ENCODE assay signal across 14 cellular contexts in the genomic region with DNA sequence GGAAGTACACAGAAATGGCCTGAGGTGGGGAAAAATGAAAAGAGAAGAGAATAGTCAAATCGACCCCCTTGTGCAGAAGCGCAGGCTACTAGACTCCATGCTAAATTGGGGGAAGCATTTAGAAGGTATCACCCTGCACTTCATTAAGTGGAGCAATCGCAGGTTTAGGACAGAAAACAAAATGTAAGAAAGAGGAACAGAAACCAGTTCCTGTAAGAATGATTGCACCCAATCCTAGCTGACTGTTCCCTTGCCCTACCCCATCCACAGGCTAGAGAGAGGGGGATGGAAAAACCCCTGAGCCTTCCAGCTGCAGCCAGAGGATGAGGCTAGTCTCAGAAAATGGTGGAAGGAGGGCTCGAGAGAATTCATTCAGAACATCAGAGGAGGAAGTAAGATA. TPM values are rescaled to one million over a fixed set of nuclear protein-coding genes. Genes with fewer than 3 reads are reported as not detected.
A peak's percentile ranks its signal among the peaks of the same experiment; 100 is the strongest.
DNase-seq lines count a peak whose midpoint lies in the region; ATAC-seq, FAIRE-seq and TF ChIP-seq lines count a peak whose summit lies in the region.
"Had no signal": no experiment of that assay in that cellular context is flagged by ENCODE, and none has a peak within 500 bp of the region (broad histone marks: within the 10 kb centered on the region; RNA-seq: fewer than 3 reads in every experiment).

No MANE protein-coding gene starts in this region.

- H3F3A ChIP-seq in neural progenitor cell (ENCODE audit: low read depth), result no peaks in the 10 kb centered on the region

- peak; percentile 76 for ATAC-seq in HG02759 (IDR thresholded peaks at IDR 0.05; ENCODE audit: unreplicated experiment)
- peak; percentile 81 for ATAC-seq in HG03469 (IDR thresholded peaks at IDR 0.05; ENCODE audit: unreplicated experiment)
- ATAC-seq in omental fat pad (ENCODE audit: low FRiP score), result no peak

- no peak overlapping the region for H3K9ac ChIP-seq in neural progenitor cell

- H3K27ac Mint-ChIP-seq in neural progenitor cell, result no peak overlapping the region
- H3K27ac Mint-ChIP-seq: activated naive CD4-positive, alpha-beta T cell treated with anti-CD3 and anti-CD28 coated beads, Interleukin-2, amount 10 ng/mL, durations not matched to agents 7 days and 5 days had no signal

- H3K36me3 ChIP-seq in neural progenitor cell, result no peaks in the 10 kb centered on the region

- TF ChIP-seq CTCF in neural progenitor cell (IDR thresholded peaks at IDR 0.05), result no peak
- TF ChIP-seq CTCF in omental fat pad (IDR thresholded peaks at IDR 0.05), result no peak

- peak overlapping the region; percentile 57 for H2AFZ ChIP-seq in neural progenitor cell (replicated peaks)

- peaks cover 5% of the 10 kb centered on the region for H3K27me3 Mint-ChIP-seq in neural progenitor cell (ENCODE audit: insufficient read depth, low read depth)
- H3K27me3 Mint-ChIP-seq: activated naive CD4-positive, alpha-beta T cell treated with anti-CD3 and anti-CD28 coated beads, Interleukin-2, amount 10 ng/mL, durations not matched to agents 7 days and 5 days had no signal

- H3K27ac ChIP-seq in neural progenitor cell, result no peak overlapping the region

- H3K27me3 ChIP-seq in neural progenitor cell, result no peaks in the 10 kb centered on the region

- FAIRE-seq in GM19239 (lab: Jason Lieb, UNC), result peak; percentile 95

- H3K4me1 Mint-ChIP-seq in neural progenitor cell, result no peaks in the 10 kb centered on the region
- H3K4me1 Mint-ChIP-seq: activated naive CD4-positive, alpha-beta T cell treated with anti-CD3 and anti-CD28 coated beads, Interleukin-2, amount 10 ng/mL, durations not matched to agents 7 days and 5 days had no signal

- no peaks in the 10 kb centered on the region for H3K9me3 Mint-ChIP-seq in neural progenitor cell
- H3K9me3 Mint-ChIP-seq: activated naive CD4-positive, alpha-beta T cell treated with anti-CD3 and anti-CD28 coated beads, Interleukin-2, amount 10 ng/mL, durations not matched to agents 7 days and 5 days had no signal

- H3K9me3 ChIP-seq in neural progenitor cell (ENCODE audit: low read depth), result no peaks in the 10 kb centered on the region

- no peak overlapping the region for H3K4me3 Mint-ChIP-seq in neural progenitor cell
- H3K4me3 Mint-ChIP-seq: activated naive CD4-positive, alpha-beta T cell treated with anti-CD3 and anti-CD28 coated beads, Interleukin-2, amount 10 ng/mL, durations not matched to agents 7 days and 5 days had no signal

- H3K79me2 ChIP-seq in neural progenitor cell (ENCODE audit: low read depth), result no peaks in the 10 kb centered on the region

- H3K4me3 ChIP-seq in neural progenitor cell, result no peak overlapping the region

- H4K20me1 ChIP-seq in neural progenitor cell (ENCODE audit: low read depth), result no peaks in the 10 kb centered on the region

- H3K4me1 ChIP-seq in neural progenitor cell, result peaks cover 8% of the 10 kb centered on the region

- DNase-seq in GM19239 (ENCODE audit: insufficient read length, low spot score), result no peak
- no peak for DNase-seq in neural progenitor cell (ENCODE audit: low spot score)
- no peak for DNase-seq in EL
- no peak for DNase-seq in activated effector memory CD4-positive, alpha-beta T cell treated with anti-CD3 and anti-CD28 coated beads, Interleukin-2, amount 50 U/mL, for 16 hours
- no peak for DNase-seq in NCI-H128 (lab: John Stamatoyannopoulos, UW; ENCODE audit: unreplicated experiment)
- DNase-seq in omental fat pad (ENCODE audit: low spot score), result no peak
- DNase-seq: activated CD4-positive, alpha-beta T cell treated with anti-CD3 and anti-CD28 coated beads for 4 hours; activated naive CD4-positive, alpha-beta T cell treated with anti-CD3 and anti-CD28 coated beads, Interleukin-2, amount 10 ng/mL, durations not matched to agents 7 days and 5 days; IMR-90; NCI-H2171; Right ventricle myocardium superior had no signal

- no peak overlapping the region for H3K4me2 ChIP-seq in neural progenitor cell

- no peaks in the 10 kb centered on the region for H3K36me3 Mint-ChIP-seq in neural progenitor cell
- H3K36me3 Mint-ChIP-seq: activated naive CD4-positive, alpha-beta T cell treated with anti-CD3 and anti-CD28 coated beads, Interleukin-2, amount 10 ng/mL, durations not matched to agents 7 days and 5 days had no signal

RNA-seq across cellular contexts. Expression of a gene that starts 23.9 kb away (rescaled TPM):
- 0.06 and 0.15 TPM in 2 replicates for total RNA-seq in neural progenitor cell (ENCODE audit: low replicate concordance)
- not detected for total RNA-seq in omental fat pad
- total RNA-seq: glomerular endothelial cell, IMR-90, Right ventricle myocardium superior had no signal
